In the genomic region with DNA sequence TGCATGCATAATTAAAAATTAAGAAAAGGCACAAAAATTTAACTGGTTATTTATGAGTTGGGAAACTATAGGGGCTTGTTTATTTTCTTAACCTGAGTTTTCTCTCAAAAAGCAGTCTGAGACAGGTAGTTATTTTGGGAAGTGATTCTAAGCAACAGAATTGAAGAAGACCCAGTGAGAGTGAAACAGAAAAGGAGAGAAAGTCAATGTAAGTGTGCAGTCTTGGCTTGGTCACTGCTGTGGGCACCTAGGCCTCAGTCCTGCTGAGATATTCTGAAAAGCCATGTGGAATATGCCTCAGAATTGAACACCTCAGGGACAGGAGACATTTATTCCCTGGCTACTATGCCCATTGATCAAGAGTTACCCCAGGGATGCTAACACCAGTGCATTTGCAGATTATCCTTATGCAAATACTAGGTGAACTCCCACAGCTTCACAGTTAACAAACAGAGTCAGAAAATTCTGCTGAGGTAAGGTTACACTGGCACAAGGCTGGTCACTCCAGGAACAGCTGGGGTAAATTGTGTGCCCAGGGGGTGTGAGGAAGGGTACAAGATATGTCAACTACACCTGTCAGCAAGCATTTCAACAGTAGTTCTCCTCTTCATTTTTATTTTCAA, we compare ENCODE assay signal across 28 cellular contexts.
A peak's percentile ranks its signal among the peaks of the same experiment; 100 is the strongest.
DNase-seq lines count a peak whose midpoint lies in the region; ATAC-seq, FAIRE-seq and TF ChIP-seq lines count a peak whose summit lies in the region.
"Had no signal": no experiment of that assay in that cellular context is flagged by ENCODE, and none has a peak within 500 bp of the region (broad histone marks: within the 10 kb centered on the region; RNA-seq: fewer than 3 reads in every experiment).

No MANE protein-coding gene starts in this region.

- TF ChIP-seq EP300 in GM12878 (IDR thresholded peaks at IDR 0.05; ENCODE audit: borderline replicate concordance in 1 of 2, control insufficient read depth in 1 of 2, low read depth in 2 of 2, low read length in 2 of 2), result no peak
- TF ChIP-seq EP300 in transverse colon (IDR thresholded peaks at IDR 0.05; ENCODE audit: low read depth), result no peak

- H3K27me3 ChIP-seq in GM12878 (replicated peaks in 1 of 2; ENCODE audit: control insufficient read depth in 2 of 2, insufficient read depth in 2 of 2, low read length in 1 of 2) (no peaks in the 10 kb centered on the region), transverse colon (no peaks in the 10 kb centered on the region)
- H3K27me3 ChIP-seq: brain microvascular endothelial cell, heart left ventricle, tibial artery had no signal

- BruUV-seq in GM12878 (replicated peaks; lab: Mats Ljungman, UMichigan), result no TSS peak

- no peaks in the 10 kb centered on the region for H3K79me2 ChIP-seq in GM12878 (ENCODE audit: control insufficient read depth, insufficient read depth, low read length)

- H3K4me3 Mint-ChIP-seq in activated CD4-positive, alpha-beta memory T cell treated with anti-CD3 and anti-CD28 coated beads, Interleukin-2, amount 10 ng/mL, durations not matched to agents 7 days and 5 days, result no peak overlapping the region
- H3K4me3 Mint-ChIP-seq: activated T-cell treated with anti-CD3 and anti-CD28 coated beads, Interleukin-2, amount 50 U/mL, for 4 hours; CD4-positive, alpha-beta memory T cell; stimulated activated naive CD8-positive, alpha-beta T cell treated with anti-CD3 and anti-CD28 coated beads, Interleukin-15, amount 100 ng/mL, for 72 hours had no signal

- no peak overlapping the region; the same call in 1 of the 2 replicates for H2AFZ ChIP-seq in GM12878 (ENCODE audit: control insufficient read depth, low read depth, low read length)

- no peaks in the 10 kb centered on the region for H3K36me3 Mint-ChIP-seq in activated CD4-positive, alpha-beta memory T cell treated with anti-CD3 and anti-CD28 coated beads, Interleukin-2, amount 10 ng/mL, durations not matched to agents 7 days and 5 days (ENCODE audit: low read depth)
- H3K36me3 Mint-ChIP-seq: CD4-positive, alpha-beta memory T cell had no signal

- peak overlapping the region; percentile 46 for H3K4me2 ChIP-seq in GM12878 (ENCODE audit: control insufficient read depth, insufficient read depth)
- H3K4me2 ChIP-seq: KMS-11 had no signal

- TF ChIP-seq POLR2A in GM12878 (IDR thresholded peaks at IDR 0.05; ENCODE audit: low read depth, low read length) (no peak), transverse colon (IDR thresholded peaks at IDR 0.05) (no peak)

- H3K9me3 ChIP-seq in GM12878 (replicated peaks; ENCODE audit: control insufficient read depth, insufficient read depth, low read length) (no peaks in the 10 kb centered on the region), transverse colon (no peaks in the 10 kb centered on the region)
- H3K9me3 ChIP-seq: heart left ventricle, psoas muscle, tibial artery had no signal

- H3K4me3 ChIP-seq in GM12865 (ENCODE audit: low read depth, low read length) (no peak overlapping the region), GM12878 (no peak overlapping the region), transverse colon (no peak overlapping the region)
- H3K4me3 ChIP-seq: heart left ventricle, psoas muscle, tibial artery had no signal

- peak; percentile 22 for DNase-seq in GM12865 (ENCODE audit: low read depth)
- no peak for DNase-seq in GM12878 (ENCODE audit: low read depth, low spot score)
- no peak for DNase-seq in activated CD4-positive, alpha-beta memory T cell treated with anti-CD3 and anti-CD28 coated beads, Interleukin-2, amount 10 ng/mL, durations not matched to agents 7 days and 5 days
- DNase-seq in NCI-H345 (lab: John Stamatoyannopoulos, UW), result no peak
- no peak for DNase-seq in NCI-H446 (lab: John Stamatoyannopoulos, UW)
- DNase-seq in transverse colon, result no peak
- DNase-seq: activated CD4-positive, alpha-beta T cell treated with anti-CD3 and anti-CD28 coated beads for 48 hours; activated naive CD4-positive, alpha-beta T cell; activated T-cell treated with anti-CD3 and anti-CD28 coated beads, Interleukin-2, amount 50 U/mL, for 4 hours; brain microvascular endothelial cell; CD4-positive, alpha-beta memory T cell; DMS 273 treated with DMSO at 0.1 percent for 48 hours; effector CD4-positive, alpha-beta T cell; GOT3; heart left ventricle; left cardiac atrium; mammary epithelial cell; NCI-H1436; NCI-H510A; nucleus accumbens; psoas muscle; stimulated activated CD4-positive, alpha-beta T cell treated with anti-CD3 and anti-CD28 coated beads, Interleukin-15, amount 100 ng/mL, for 24 hours; stimulated activated naive CD8-positive, alpha-beta T cell treated with anti-CD3 and anti-CD28 coated beads, Interleukin-15, amount 100 ng/mL, for 72 hours; tibial artery had no signal

- TF ChIP-seq RAD21 in GM12878 (IDR thresholded peaks at IDR 0.05; ENCODE audit: insufficient read depth, low read depth, low read length), result no peak

- no peak overlapping the region for H3K27ac ChIP-seq in GM12878 (ENCODE audit: control insufficient read depth, insufficient read depth)
- H3K27ac ChIP-seq in transverse colon, result no peak overlapping the region
- H3K27ac ChIP-seq: 22Rv1, brain microvascular endothelial cell, heart left ventricle, KMS-11, psoas muscle, tibial artery had no signal

- SMC1A ChIA-PET in GM12878 (lab: Charles Lee; ENCODE audit: uncharacterized antibody, unreplicated experiment), result no interaction called here

- TF ChIP-seq CTCF in GM12865 (IDR thresholded peaks at IDR 0.05; ENCODE audit: insufficient read depth, low read depth, low read length, missing control alignments) (no peak), GM12878 (IDR thresholded peaks at IDR 0.05 in 2 of 3, conservative IDR thresholded peaks at IDR 0.05 in 1 of 3; ENCODE audit: control insufficient read depth in 2 of 3, extremely low read depth in 1 of 3, insufficient read depth in 1 of 3, low read depth in 3 of 3, low read length in 3 of 3) (no peak), transverse colon (IDR thresholded peaks at IDR 0.05) (no peak)

- ATAC-seq in GM21515 (IDR thresholded peaks at IDR 0.05; ENCODE audit: unreplicated experiment) (peak; percentile 74), HG02885 (IDR thresholded peaks at IDR 0.05; ENCODE audit: poor library complexity, unreplicated experiment) (peak; percentile 80), GM12878 (no peak)
- ATAC-seq: activated T-cell treated with anti-CD3 and anti-CD28 coated beads, Interleukin-2, amount 50 U/mL, for 4 hours; heart left ventricle; left cardiac atrium; psoas muscle; stimulated activated naive CD8-positive, alpha-beta T cell treated with anti-CD3 and anti-CD28 coated beads, Interleukin-15, amount 100 ng/mL, for 72 hours had no signal

- no peak for FAIRE-seq in GM12878 (lab: Jason Lieb, UNC)

- RAD21 ChIA-PET in GM12878 (lab: Charles Lee; ENCODE audit: unreplicated experiment), result no interaction called here

- CTCF ChIA-PET in GM12878 (lab: Yijun Ruan, JAX), result no interaction called here
- CTCF ChIA-PET in activated CD4-positive, alpha-beta memory T cell treated with anti-CD3 and anti-CD28 coated beads, Interleukin-2, amount 10 ng/mL, durations not matched to agents 7 days and 5 days (lab: Charles Lee), result no interaction called here

- in situ Hi-C loops in GM12878 (cut with MboI), result no loop called here
- in situ Hi-C loops in transverse colon (cut with MboI; ENCODE audit: low pct_ligation_motif_present in 1 of 4, low pct_unique_long_range_greater_than_20kb in 1 of 4, low sequenced_read_pairs in 3 of 4), result no loop called here

- no peaks in the 10 kb centered on the region for H4K20me1 ChIP-seq in GM12878 (ENCODE audit: control insufficient read depth, insufficient read depth)

- H3K9ac ChIP-seq in GM12878 (ENCODE audit: control insufficient read depth, insufficient read depth, low read length), result no peak overlapping the region
- H3K9ac ChIP-seq: KMS-11 had no signal

- H3K4me1 Mint-ChIP-seq in activated CD4-positive, alpha-beta memory T cell treated with anti-CD3 and anti-CD28 coated beads, Interleukin-2, amount 10 ng/mL, durations not matched to agents 7 days and 5 days, result no peaks in the 10 kb centered on the region
- H3K4me1 Mint-ChIP-seq: CD4-positive, alpha-beta memory T cell; stimulated activated naive CD8-positive, alpha-beta T cell treated with anti-CD3 and anti-CD28 coated beads, Interleukin-15, amount 100 ng/mL, for 72 hours had no signal

- intact Hi-C loops in GM12878 (cut with micrococcal nuclease; ENCODE audit: unreplicated experiment), result no loop called here
- intact Hi-C loops in transverse colon (cut with DNase I; ENCODE audit: low total_unique reads), result no loop called here

- H3K9me3 Mint-ChIP-seq in activated CD4-positive, alpha-beta memory T cell treated with anti-CD3 and anti-CD28 coated beads, Interleukin-2, amount 10 ng/mL, durations not matched to agents 7 days and 5 days, result no peaks in the 10 kb centered on the region
- H3K9me3 Mint-ChIP-seq: activated T-cell treated with anti-CD3 and anti-CD28 coated beads, Interleukin-2, amount 50 U/mL, for 4 hours; CD4-positive, alpha-beta memory T cell; stimulated activated naive CD8-positive, alpha-beta T cell treated with anti-CD3 and anti-CD28 coated beads, Interleukin-15, amount 100 ng/mL, for 72 hours had no signal

- no peaks in the 10 kb centered on the region for H3K27me3 Mint-ChIP-seq in activated CD4-positive, alpha-beta memory T cell treated with anti-CD3 and anti-CD28 coated beads, Interleukin-2, amount 10 ng/mL, durations not matched to agents 7 days and 5 days
- H3K27me3 Mint-ChIP-seq: CD4-positive, alpha-beta memory T cell; stimulated activated naive CD8-positive, alpha-beta T cell treated with anti-CD3 and anti-CD28 coated beads, Interleukin-15, amount 100 ng/mL, for 72 hours had no signal

- POLR2A ChIA-PET in GM12878 (lab: Charles Lee), result no interaction called here
- POLR2A ChIA-PET in activated CD4-positive, alpha-beta memory T cell treated with anti-CD3 and anti-CD28 coated beads, Interleukin-2, amount 10 ng/mL, durations not matched to agents 7 days and 5 days (lab: Charles Lee), result no interaction called here

- no peak overlapping the region for H3K27ac Mint-ChIP-seq in activated CD4-positive, alpha-beta memory T cell treated with anti-CD3 and anti-CD28 coated beads, Interleukin-2, amount 10 ng/mL, durations not matched to agents 7 days and 5 days
- H3K27ac Mint-ChIP-seq: CD4-positive, alpha-beta memory T cell; stimulated activated naive CD8-positive, alpha-beta T cell treated with anti-CD3 and anti-CD28 coated beads, Interleukin-15, amount 100 ng/mL, for 72 hours had no signal

- H3K4me1 ChIP-seq in GM12878 (ENCODE audit: control insufficient read depth, insufficient read depth, low read length), result peaks cover 5% of the 10 kb centered on the region
- H3K4me1 ChIP-seq in transverse colon, result no peaks in the 10 kb centered on the region
- H3K4me1 ChIP-seq: heart left ventricle, psoas muscle had no signal

- no peaks in the 10 kb centered on the region for H3K36me3 ChIP-seq in GM12878 (ENCODE audit: control insufficient read depth in 2 of 2, insufficient read depth in 2 of 2, low read length in 1 of 2)
- no peaks in the 10 kb centered on the region for H3K36me3 ChIP-seq in transverse colon
- H3K36me3 ChIP-seq: brain microvascular endothelial cell, heart left ventricle, tibial artery had no signal
